Comparison of ENCODE assay signal across 8 cellular contexts in the genomic region with DNA sequence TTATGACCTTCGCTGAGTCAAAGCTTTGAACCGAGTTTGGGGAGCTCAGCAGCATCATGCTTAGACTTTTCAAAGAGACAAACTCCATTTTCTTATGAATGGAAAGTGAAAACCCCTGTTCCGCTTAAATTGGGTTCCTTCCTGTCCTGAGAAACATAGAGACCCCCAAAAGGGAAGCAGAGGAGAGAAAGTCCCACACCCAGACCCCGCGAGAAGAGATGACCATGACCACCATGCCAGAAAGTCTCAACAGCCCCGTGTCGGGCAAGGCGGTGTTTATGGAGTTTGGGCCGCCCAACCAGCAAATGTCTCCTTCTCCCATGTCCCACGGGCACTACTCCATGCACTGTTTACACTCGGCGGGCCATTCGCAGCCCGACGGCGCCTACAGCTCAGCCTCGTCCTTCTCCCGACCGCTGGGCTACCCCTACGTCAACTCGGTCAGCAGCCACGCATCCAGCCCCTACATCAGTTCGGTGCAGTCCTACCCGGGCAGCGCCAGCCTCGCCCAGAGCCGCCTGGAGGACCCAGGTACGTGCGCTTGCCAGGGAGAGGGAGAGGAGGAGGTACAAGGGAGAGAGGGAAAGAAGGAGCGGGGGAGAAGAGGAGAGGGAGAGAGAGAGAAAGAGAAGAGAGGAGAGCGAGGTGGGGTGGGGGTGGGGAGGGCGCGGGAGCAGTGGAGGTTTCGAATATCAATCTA. TPM values are rescaled to one million over a fixed set of nuclear protein-coding genes. Genes with fewer than 3 reads are reported as not detected.
DNase-seq lines count a peak whose midpoint lies in the region; ATAC-seq, FAIRE-seq and TF ChIP-seq lines count a peak whose summit lies in the region.

Gene DLX1 (plus strand): TSS at position 48 of the 700 bp plus-strand sequence. CDS start 171 bp downstream, at position 219.

- H3K27me3 ChIP-seq in transverse colon = peaks cover 100% of the 10 kb centered on the region

- H3K27ac Mint-ChIP-seq in activated T-helper 17 cell treated with anti-CD3 and anti-CD28 coated beads, Interleukin-2, amount 50 U/mL, for 72 hours = no peak within 1 kb of the TSS

- ATAC-seq in A549 (peak; percentile 70 to 74), GM18511 (IDR thresholded peaks at IDR 0.05; ENCODE audit: unreplicated experiment) (peak; percentile 14), left colon (peak; percentile 22), HG02623 (IDR thresholded peaks at IDR 0.05; ENCODE audit: unreplicated experiment) (no peak)
- peak; percentile 13 for ATAC-seq in activated T-helper 17 cell treated with anti-CD3 and anti-CD28 coated beads, Interleukin-2, amount 50 U/mL, for 72 hours (replicated peaks)

- H3K9me3 Mint-ChIP-seq in activated T-helper 17 cell treated with anti-CD3 and anti-CD28 coated beads, Interleukin-2, amount 50 U/mL, for 72 hours = no peaks in the 10 kb centered on the region

- H3K4me2 ChIP-seq in A549 = peak within 1 kb of the TSS; percentile 89

- no peaks in the 10 kb centered on the region for H3K36me3 ChIP-seq in transverse colon

- H3K4me3 ChIP-seq in A549 (peak within 1 kb of the TSS; percentile 79), transverse colon (peak within 1 kb of the TSS; percentile 13 to 59 (median 28))

- no peaks in the 10 kb centered on the region for H3K4me1 ChIP-seq in A549
- H3K4me1 ChIP-seq in transverse colon = peaks cover 19 to 62% (median 43%) of the 10 kb centered on the region in 4 donors

- H3K27me3 Mint-ChIP-seq in activated T-helper 17 cell treated with anti-CD3 and anti-CD28 coated beads, Interleukin-2, amount 50 U/mL, for 72 hours = peaks cover 83% of the 10 kb centered on the region

- H3K4me1 Mint-ChIP-seq in activated T-helper 17 cell treated with anti-CD3 and anti-CD28 coated beads, Interleukin-2, amount 50 U/mL, for 72 hours = peaks cover 20% of the 10 kb centered on the region

- 4% methylated on average over 31 of the region's 34 CpGs for WGBS in A549 (ENCODE audit: missing lambda C conversion rate)
- WGBS in transverse colon (ENCODE audit: low coverage in 1 of 2), 2 donors = 6 to 9% methylated on average over 5 to 34 of the region's 34 CpGs

- TF ChIP-seq CTCF in A549 (IDR thresholded peaks at IDR 0.05) (no peak), transverse colon (IDR thresholded peaks at IDR 0.05) (no peak)

- no peak for FAIRE-seq in A549 (lab: Jason Lieb, UNC)

- CTCF ChIA-PET in A549 (lab: Yijun Ruan, JAX) = interaction anchor here (0.8 to 2.0 kb wide), 7 partner anchors 14 to 273 kb away, joined by 3 to 9 read pairs (median 4); partner anchors contain the start of gene DLX2

- in situ Hi-C loops in transverse colon (cut with MboI; ENCODE audit: low pct_ligation_motif_present in 1 of 4, low pct_unique_long_range_greater_than_20kb in 1 of 4, low sequenced_read_pairs in 3 of 4) = no loop called here

- H3K27ac ChIP-seq in A549 (peak within 1 kb of the TSS; percentile 79 to 90), transverse colon (no peak within 1 kb of the TSS)

- POLR2A ChIA-PET in A549 (lab: Yijun Ruan, JAX) = interaction anchor here (0.5 to 2.7 kb wide), 12 partner anchors 9 to 192 kb away, joined by 3 to 32 read pairs (median 7); partner anchors contain the start of genes DLX2, HAT1 and SLC25A12

- DNase-seq in A549 (ENCODE audit: low read depth in 1 of 2, low spot score in 1 of 2) = peak in 1 of 2 experiments; percentile 51
- DNase-seq in HK-2 (ENCODE audit: unreplicated experiment) = peak; percentile 57
- no peak for DNase-seq in left colon
- no peak for DNase-seq in transverse colon
- DNase-seq in cerebellar nuclear complex (lab: John Stamatoyannopoulos, UW) = no peak

- peaks cover 40% of the 10 kb centered on the region for H3K36me3 Mint-ChIP-seq in activated T-helper 17 cell treated with anti-CD3 and anti-CD28 coated beads, Interleukin-2, amount 50 U/mL, for 72 hours (ENCODE audit: low read depth)

- H3K9me3 ChIP-seq in A549 (no peaks in the 10 kb centered on the region), transverse colon (no peaks in the 10 kb centered on the region)

- TF ChIP-seq POLR2A in A549 (IDR thresholded peaks at IDR 0.05; ENCODE audit: low read length) (0 out of 2 replicates have a peak, but pooled peaks have one; percentile 11), transverse colon (IDR thresholded peaks at IDR 0.05) (no peak)

- intact Hi-C loops in left colon (cut with DNase I, micrococcal nuclease) = no loop called here
- intact Hi-C loops in transverse colon (cut with DNase I; ENCODE audit: low total_unique reads) = no loop called here

- TF ChIP-seq EP300 in A549 (IDR thresholded peaks at IDR 0.05) (no peak), transverse colon (IDR thresholded peaks at IDR 0.05; ENCODE audit: low read depth) (no peak)

- H3K4me3 Mint-ChIP-seq in activated T-helper 17 cell treated with anti-CD3 and anti-CD28 coated beads, Interleukin-2, amount 50 U/mL, for 72 hours = peak within 1 kb of the TSS; percentile 75

- TF ChIP-seq RAD21 in A549 (conservative IDR thresholded peaks at IDR 0.05 in 1 of 2, IDR thresholded peaks at IDR 0.05 in 1 of 2) = no peak

TF ChIP-seq in A549, 52 proteins besides CTCF, POLR2A, EP300 and RAD21:
- TF ChIP-seq, protein P1, sequence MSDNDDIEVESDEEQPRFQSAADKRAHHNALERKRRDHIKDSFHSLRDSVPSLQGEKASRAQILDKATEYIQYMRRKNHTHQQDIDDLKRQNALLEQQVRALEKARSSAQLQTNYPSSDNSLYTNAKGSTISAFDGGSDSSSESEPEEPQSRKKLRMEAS (IDR thresholded peaks at IDR 0.05) = peak; percentile 55
- no peak for TF ChIP-seq MAFK (IDR thresholded peaks at IDR 0.05; ENCODE audit: partially characterized antibody)
- TF ChIP-seq ZNF302 (CRISPR knock-in tag; IDR thresholded peaks at IDR 0.05) = no peak
- no peak for TF ChIP-seq POLR2AphosphoS2 (conservative IDR thresholded peaks at IDR 0.05; ENCODE audit: low read length)
- peak; percentile 87 for TF ChIP-seq CHD2 (IDR thresholded peaks at IDR 0.05; ENCODE audit: low read length, partially characterized antibody)
- no peak for TF ChIP-seq SREBF2 (IDR thresholded peaks at IDR 0.05)
- TF ChIP-seq CBX2 (IDR thresholded peaks at IDR 0.05; ENCODE audit: borderline replicate concordance, low read depth) = no peak
- TF ChIP-seq FOSL2 (IDR thresholded peaks at IDR 0.05) = no peak
- TF ChIP-seq FOSL2 (CRISPR knock-in tag; IDR thresholded peaks at IDR 0.05) = 0 out of 2 replicates have a peak, but pooled peaks have one; percentile 4
- no peak for TF ChIP-seq HOXB13 (CRISPR knock-in tag; IDR thresholded peaks at IDR 0.05; ENCODE audit: low read depth)
- no peak for TF ChIP-seq RARB (CRISPR knock-in tag; IDR thresholded peaks at IDR 0.05)
- peak; percentile 49; the same call in 1 of the 2 replicates for TF ChIP-seq HOXB5 (CRISPR knock-in tag; IDR thresholded peaks at IDR 0.05)
- no peak for TF ChIP-seq EHF (CRISPR knock-in tag; IDR thresholded peaks at IDR 0.05)
- TF ChIP-seq JUNB (IDR thresholded peaks at IDR 0.05) = no peak
- no peak for TF ChIP-seq TFCP2L1 (CRISPR knock-in tag; IDR thresholded peaks at IDR 0.05)
- TF ChIP-seq REST (IDR thresholded peaks at IDR 0.05) = peak; percentile 89
- TF ChIP-seq HOXA7 (CRISPR knock-in tag; IDR thresholded peaks at IDR 0.05) = no peak
- no peak for TF ChIP-seq NFE2L2 (conservative IDR thresholded peaks at IDR 0.05; ENCODE audit: low read length)
- TF ChIP-seq E2F6 (IDR thresholded peaks at IDR 0.05; ENCODE audit: borderline replicate concordance, low read depth) = no peak
TF ChIP-seq in A549: peak in this region for 5.

RNA-seq across cellular contexts. Expression of gene DLX1, which starts in this region (rescaled TPM):
- polyA plus RNA-seq in A549 (2011; rRNA removed) (0.53 and 1.1 TPM in 2 replicates), A549 (2017; fragmentation: RNase III; extraction: RNeasy Plus Mini Kit Qiagen cat#74134 plus additional on column Dnase treatment) (2.4 to 2.9 TPM (median 2.5 TPM) in 3 replicates)
- polyA plus RNA-seq in A549 (2012; cell fraction: cytosol; rRNA removed) = 3.2 and 4.7 TPM in 2 replicates
- polyA plus RNA-seq in A549 (2012; cell fraction: nucleus; rRNA removed) = 7.7 and 10.3 TPM in 2 replicates
- polyA minus RNA-seq in A549 (2011; rRNA and poly(A)+ RNA removed) = 0.24 and 1.2 TPM in 2 replicates
- not detected for total RNA-seq in activated T-helper 17 cell treated with anti-CD3 and anti-CD28 coated beads, Interleukin-2, amount 50 U/mL, for 72 hours
- total RNA-seq in left colon (under 1 TPM in 1 of 2 donors, not detected in 1; 0.17 TPM), transverse colon (not detected)

Comparison
In these comparisons a context has a peak if more than half of its experiments do, and no peak if none do; other contexts are left out.
1. Peak in ATAC-seq in activated T-helper 17 cell treated with anti-CD3 and anti-CD28 coated beads, Interleukin-2, amount 50 U/mL, for 72 hours; RNA of the gene not detected or under 1 TPM.
2. Peak in ATAC-seq in left colon; RNA of the gene not detected or under 1 TPM.
3. H3K27ac ChIP-seq: peak in A549 (2 of 2); none in transverse colon (0 of 4).